ENCODE assay signal across 27 cellular contexts in genomic region chr4:87166296-87166854, GRCh38.
"Had no signal": no experiment of that assay in that cellular context is flagged by ENCODE, and none has a peak within 500 bp of the region (broad histone marks: within the 10 kb centered on the region; RNA-seq: fewer than 3 reads in every experiment).

No MANE protein-coding gene starts in this region.

- DNase-seq: hippocampal formation; kidney glomerular epithelial cell; left cardiac atrium; left ventricle myocardium superior; lower lobe of right lung; mammary epithelial cell; mesenchymal stem cell; naive thymus-derived CD8-positive, alpha-beta T cell; nephron progenitor cell; ovary; right lobe of liver; stimulated activated CD4-positive, alpha-beta T cell treated with anti-CD3 and anti-CD28 coated beads, Interleukin-12 subunit alpha, Interleukin-12 subunit beta, amount 100 ng/mL, for 4 hours; stimulated activated CD4-positive, alpha-beta T cell treated with anti-CD3 and anti-CD28 coated beads, Interleukin-15, amount 100 ng/mL, for 24 hours; stimulated activated CD4-positive, alpha-beta T cell treated with anti-CD3 and anti-CD28 coated beads, Interleukin-2, amount 100 ng/mL, for 24 hours; stimulated activated CD4-positive, alpha-beta T cell treated with anti-CD3 and anti-CD28 coated beads, Interleukin-4, amount 100 ng/mL, for 1 hour; stimulated activated naive CD4-positive, alpha-beta T cell; tibial artery; trophoblast cell; upper lobe of right lung had no signal

- H3K4me2 ChIP-seq: neural progenitor cell had no signal

- H3K4me1 ChIP-seq: lower lobe of right lung, neural progenitor cell, right atrium auricular region, suprapubic skin, tibial artery, upper lobe of right lung had no signal

- H2AFZ ChIP-seq: neural progenitor cell had no signal

- FAIRE-seq: keratinocyte, urothelium cell line had no signal

- H3K27ac Mint-ChIP-seq: nephron progenitor cell; neural progenitor cell; progenitor cell of endocrine pancreas; stimulated activated naive CD8-positive, alpha-beta T cell treated with anti-CD3 and anti-CD28 coated beads, Interleukin-15, Interleukin-2, amounts not matched to agents 100 ng/mL and 50 ng/mL, for 24 hours had no signal

- H3K9me3 ChIP-seq: lower lobe of right lung, ovary, right atrium auricular region, right lobe of liver, suprapubic skin, thoracic aorta, tibial artery, upper lobe of right lung had no signal

- H3K9me3 Mint-ChIP-seq: naive thymus-derived CD8-positive, alpha-beta T cell; nephron progenitor cell; neural progenitor cell; stimulated activated naive CD8-positive, alpha-beta T cell treated with anti-CD3 and anti-CD28 coated beads, Interleukin-15, Interleukin-2, amounts not matched to agents 100 ng/mL and 50 ng/mL, for 24 hours had no signal

- ATAC-seq: left cardiac atrium; left ventricle myocardium superior; lower lobe of right lung; naive thymus-derived CD8-positive, alpha-beta T cell; upper lobe of right lung had no signal

- H3K36me3 ChIP-seq: ovary, right lobe of liver, thoracic aorta had no signal

- H3K9ac ChIP-seq: neural progenitor cell had no signal

- H3K4me3 ChIP-seq: lower lobe of right lung, neural progenitor cell, ovary, right atrium auricular region, right lobe of liver, suprapubic skin, thoracic aorta, tibial artery, upper lobe of right lung had no signal

- H3K27ac ChIP-seq: lower lobe of right lung, neural progenitor cell, ovary, right atrium auricular region, suprapubic skin, thoracic aorta, tibial artery, upper lobe of right lung had no signal

- H3K27me3 ChIP-seq: neural progenitor cell, ovary, right atrium auricular region, right lobe of liver, suprapubic skin, tibial artery, upper lobe of right lung had no signal

- H3K27me3 Mint-ChIP-seq: naive thymus-derived CD8-positive, alpha-beta T cell; progenitor cell of endocrine pancreas; stimulated activated naive CD8-positive, alpha-beta T cell treated with anti-CD3 and anti-CD28 coated beads, Interleukin-15, Interleukin-2, amounts not matched to agents 100 ng/mL and 50 ng/mL, for 24 hours had no signal

- H3K4me1 Mint-ChIP-seq: naive thymus-derived CD8-positive, alpha-beta T cell; nephron progenitor cell; neural progenitor cell had no signal

- H3K4me3 Mint-ChIP-seq: naive thymus-derived CD8-positive, alpha-beta T cell; nephron progenitor cell; neural progenitor cell; stimulated activated naive CD8-positive, alpha-beta T cell treated with anti-CD3 and anti-CD28 coated beads, Interleukin-15, Interleukin-2, amounts not matched to agents 100 ng/mL and 50 ng/mL, for 24 hours had no signal
